3 cellular contexts compared by ENCODE assay signal in genomic region chr2:136539355-136539754, GRCh38.
A peak's percentile ranks its signal among the peaks of the same experiment; 100 is the strongest.
TF ChIP-seq lines count a peak whose summit lies in the region.

No MANE protein-coding gene starts in this region.

TF ChIP-seq in HepG2, 621 proteins besides CTCF, POLR2A, EP300 and RAD21:
- TF ChIP-seq ZXDC (CRISPR knock-in tag; IDR thresholded peaks at IDR 0.05) (no peak), MAFK (conservative IDR thresholded peaks at IDR 0.05 in 1 of 2, IDR thresholded peaks at IDR 0.05 in 1 of 2; ENCODE audit: low read length in 2 of 2) (peak; percentile 72 to 89), ELF3 (CRISPR knock-in tag; IDR thresholded peaks at IDR 0.05) (no peak), ZNF510 (CRISPR knock-in tag; IDR thresholded peaks at IDR 0.05; ENCODE audit: low read depth) (no peak), MAZ (IDR thresholded peaks at IDR 0.05; ENCODE audit: borderline replicate concordance, low read depth, low read length) (no peak), MAZ (CRISPR knock-in tag; IDR thresholded peaks at IDR 0.05; ENCODE audit: low read depth) (no peak), ZNF614 (CRISPR knock-in tag; IDR thresholded peaks at IDR 0.05; ENCODE audit: borderline replicate concordance) (no peak), ZMYM2 (CRISPR knock-in tag; IDR thresholded peaks at IDR 0.05) (no peak), MNT (IDR thresholded peaks at IDR 0.05) (peak; percentile 37; the same call in 1 of the 2 replicates), E2F2 (CRISPR knock-in tag; IDR thresholded peaks at IDR 0.05; ENCODE audit: borderline replicate concordance) (no peak), FOXC1 (CRISPR knock-in tag; IDR thresholded peaks at IDR 0.05; ENCODE audit: borderline replicate concordance) (no peak), MAFF (IDR thresholded peaks at IDR 0.05; ENCODE audit: low read depth, low read length) (peak; percentile 63; the same call in 1 of the 2 replicates)

TF ChIP-seq in A549, 52 proteins besides CTCF, POLR2A, EP300 and RAD21 (continued from another document):
- TF ChIP-seq NPAS2 (CRISPR knock-in tag; IDR thresholded peaks at IDR 0.05; ENCODE audit: borderline replicate concordance): no peak

TF ChIP-seq in IMR-90, 13 proteins besides CTCF, POLR2A, EP300 and RAD21 (continued from another document):
- TF ChIP-seq ELK1 (IDR thresholded peaks at IDR 0.05; ENCODE audit: borderline replicate concordance, low read depth, low read length): no peak
TF ChIP-seq in IMR-90: peak in this region for 1.
